7 cellular contexts compared by ENCODE assay signal in the genomic region with DNA sequence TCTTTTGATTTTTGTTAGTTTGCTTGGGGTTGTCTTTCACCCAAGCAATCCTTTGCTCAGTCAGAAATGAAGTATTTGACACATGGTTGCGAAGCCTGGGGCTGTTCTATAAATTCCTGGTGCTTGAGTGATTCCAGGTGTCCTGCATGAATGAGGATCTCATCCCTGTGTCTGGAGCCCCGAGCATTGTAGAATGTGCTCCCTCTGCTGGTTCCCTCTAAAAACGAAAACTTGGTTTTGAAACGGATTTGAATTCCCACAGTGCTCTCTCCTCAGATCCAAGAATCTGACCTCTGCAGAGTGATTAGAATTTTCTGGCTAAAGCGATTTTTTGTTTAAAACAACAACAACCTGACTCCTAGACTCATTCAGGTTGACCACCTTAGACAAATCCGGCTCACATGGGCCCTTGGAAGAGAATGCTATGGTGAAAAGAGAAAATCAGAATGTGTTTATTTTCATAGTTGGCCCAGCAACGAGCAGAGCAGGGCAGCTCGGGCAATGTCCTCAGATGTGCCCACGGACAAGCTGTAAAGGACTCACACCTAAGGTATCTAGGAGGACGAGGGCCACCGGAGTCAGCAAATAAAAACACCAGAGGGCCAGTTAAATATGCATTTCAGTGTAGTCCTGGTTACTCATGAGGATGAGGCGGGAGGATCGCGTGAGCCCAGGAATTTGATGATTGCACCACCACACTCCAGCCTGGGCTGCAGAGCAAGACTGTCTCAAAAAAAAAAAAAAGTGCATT. TPM values are rescaled to one million over a fixed set of nuclear protein-coding genes. Genes with fewer than 3 reads are reported as not detected.
DNase-seq lines count a peak whose midpoint lies in the region; ATAC-seq and TF ChIP-seq lines count a peak whose summit lies in the region.

No MANE protein-coding gene starts in this region.

- peak overlapping the region; percentile 11; the same call in 1 of the 2 replicates for H3K4me3 ChIP-seq in HFF-Myc (replicated peaks; ENCODE audit: low read depth, low read length)
- H3K4me3 ChIP-seq in OCI-LY7 (ENCODE audit: low read depth, low read length, poor library complexity, severe bottlenecking) = peak overlapping the region; percentile 45
- no peak overlapping the region for H3K4me3 ChIP-seq in lower leg skin (ENCODE audit: low read depth, poor library complexity, severe bottlenecking)
- peak overlapping the region in 1 of 4 donors; percentile 25 for H3K4me3 ChIP-seq in tibial nerve

- TF ChIP-seq POLR2A in lower leg skin (IDR thresholded peaks at IDR 0.05) = no peak
- TF ChIP-seq POLR2A in tibial nerve (IDR thresholded peaks at IDR 0.05) = no peak

- H3K36me3 ChIP-seq in OCI-LY7 (ENCODE audit: insufficient read depth, low read length) = no peaks in the 10 kb centered on the region
- no peaks in the 10 kb centered on the region for H3K36me3 ChIP-seq in tibial nerve

- H3K9me2 ChIP-seq in OCI-LY7 (ENCODE audit: insufficient read depth, low read length) = no peaks in the 10 kb centered on the region

- peak; percentile 49 for DNase-seq in DMS153 treated with DMSO at 0.1 percent for 48 hours (lab: John Stamatoyannopoulos, UW; ENCODE audit: unreplicated experiment)
- peak; percentile 85 for DNase-seq in HFF-Myc (ENCODE audit: extremely low read depth, low read depth)
- DNase-seq in OCI-LY7 (ENCODE audit: low spot score) = peak; percentile 59
- DNase-seq in dedifferentiated amniotic fluid mesenchymal stem cell (ENCODE audit: extremely low spot score) = peak; percentile 87
- peak; percentile 46 to 93 for DNase-seq in lower leg skin (ENCODE audit: low spot score in 2 of 2)
- DNase-seq in tibial nerve (ENCODE audit: low spot score in 2 of 2) = peak in 1 of 2 donors; percentile 50

- intact Hi-C loops in OCI-LY7 (cut with micrococcal nuclease; ENCODE audit: unreplicated experiment) = loop anchor here (1.0 to 5.0 kb wide), 2 partner anchors 91 to 159 kb away; a partner anchor contains a TSS
- intact Hi-C loops in lower leg skin (cut with DNase I; ENCODE audit: low total_unique reads) = no loop called here

- H3K27ac ChIP-seq in OCI-LY7 (ENCODE audit: low read depth, low read length, poor library complexity, severe bottlenecking) (no peak overlapping the region), tibial nerve (peak overlapping the region in 2 of 4 donors; percentile 65 to 66)

- peak overlapping the region; percentile 100 for H2AFZ ChIP-seq in OCI-LY7 (ENCODE audit: low read length)

- no peaks in the 10 kb centered on the region for H4K20me1 ChIP-seq in OCI-LY7 (ENCODE audit: insufficient read depth, low read length)

- CTCF ChIA-PET in OCI-LY7 (lab: Charles Lee; ENCODE audit: unreplicated experiment) = interaction anchor here (0.8 kb wide), 1 partner anchor 11 kb away, joined by 3 read pairs; no protein-coding TSS in a partner anchor

- no peak for ATAC-seq in HG02798 (IDR thresholded peaks at IDR 0.05; ENCODE audit: poor library complexity, unreplicated experiment)

- peak; percentile 77 for TF ChIP-seq CTCF in HFF-Myc (IDR thresholded peaks at IDR 0.05; ENCODE audit: low read depth, low read length, missing control alignments)
- peak; percentile 89 for TF ChIP-seq CTCF in OCI-LY7 (conservative IDR thresholded peaks at IDR 0.05; ENCODE audit: low read length)
- TF ChIP-seq CTCF in lower leg skin (IDR thresholded peaks at IDR 0.05) = no peak
- peak; percentile 28 to 51 (median 47) for TF ChIP-seq CTCF in tibial nerve (IDR thresholded peaks at IDR 0.05)

- H3K79me2 ChIP-seq in OCI-LY7 (ENCODE audit: insufficient read depth, low read depth, low read length) = no peaks in the 10 kb centered on the region

- no peaks in the 10 kb centered on the region for H3K27me3 ChIP-seq in tibial nerve

- 16 to 27% methylated on average over 14 of the region's 14 CpGs for WGBS in lower leg skin, 2 donors
- WGBS in tibial nerve, 2 donors = 28 to 39% methylated on average over 14 of the region's 14 CpGs

- BruUV-seq in OCI-LY7 (replicated peaks; lab: Mats Ljungman, UMichigan) = no TSS peak

- no peak for TF ChIP-seq EP300 in tibial nerve (IDR thresholded peaks at IDR 0.05)

- H3K9me3 ChIP-seq in OCI-LY7 (ENCODE audit: low read length) = no peaks in the 10 kb centered on the region
- no peaks in the 10 kb centered on the region for H3K9me3 ChIP-seq in tibial nerve

- POLR2A ChIA-PET in OCI-LY7 (lab: Charles Lee) = interaction anchor here (1.0 kb wide), 1 partner anchor 8 kb away, joined by 4 read pairs; no protein-coding TSS in a partner anchor

- peak overlapping the region; percentile 66 for H3K4me2 ChIP-seq in OCI-LY7 (ENCODE audit: low read length)

- H3K4me1 ChIP-seq in OCI-LY7 (ENCODE audit: insufficient read depth, low read length, poor library complexity, severe bottlenecking) (peaks cover 19% of the 10 kb centered on the region), tibial nerve (peaks cover 0 to 13% (median 9%) of the 10 kb centered on the region in 4 donors)

RNA-seq across cellular contexts. Expression of a gene that starts 8.7 kb away (rescaled TPM):
- not detected in 2 replicates for total RNA-seq in OCI-LY7 (2014; rRNA removed; shearing (Covaris generic))
- not detected in 2 replicates for total RNA-seq in OCI-LY7 (2022)
- 10 to 100 TPM in 1 of 4 donors, 1 to 10 TPM in 2, under 1 TPM in 1; 0.27 to 40.0 (median 5.3) TPM for total RNA-seq in lower leg skin
- not detected for total RNA-seq in tibial nerve

Comparison
In these comparisons a context has a peak if more than half of its experiments do, and no peak if none do; other contexts are left out.
1. CTCF ChIP-seq: peak in HFF-Myc (single experiment), OCI-LY7 (single experiment) and tibial nerve (5 of 5); none in lower leg skin (0 of 3).